In genomic region chr2:96927420-96928171, GRCh38 we compare ENCODE assay signal across 8 cellular contexts. TPM values are rescaled to one million over a fixed set of nuclear protein-coding genes. Genes with fewer than 3 reads are reported as not detected.
DNase-seq lines count a peak whose midpoint lies in the region; ATAC-seq, FAIRE-seq and TF ChIP-seq lines count a peak whose summit lies in the region.

No MANE protein-coding gene starts in this region.

- CTCF ChIA-PET in T-cell (lab: Charles Lee) = no interaction called here

- H3K27ac Mint-ChIP-seq in T-cell (peak overlapping the region; percentile 19 to 49), glutamatergic neuron (ENCODE audit: unreplicated experiment) (no peak overlapping the region)
- no peak overlapping the region for H3K27ac Mint-ChIP-seq in activated T-helper 17 cell treated with anti-CD3 and anti-CD28 coated beads, Interleukin-2, amount 50 U/mL, for 72 hours

- no peaks in the 10 kb centered on the region for H3K9me3 ChIP-seq in hepatocyte (ENCODE audit: low read depth)

- no peaks in the 10 kb centered on the region for H3K36me3 ChIP-seq in hepatocyte (replicated peaks; ENCODE audit: insufficient read depth, low read depth)

- WGBS in hepatocyte (ENCODE audit: low lambda C conversion rate, missing lambda C conversion rate) = 54% methylated on average over 24 of the region's 24 CpGs

- no peaks in the 10 kb centered on the region for H3K79me2 ChIP-seq in hepatocyte

- ATAC-seq in T-cell (replicated peaks in 1 of 4) (no peak), GM21367 (IDR thresholded peaks at IDR 0.05; ENCODE audit: unreplicated experiment) (no peak)
- ATAC-seq in activated T-helper 17 cell treated with anti-CD3 and anti-CD28 coated beads, Interleukin-2, amount 50 U/mL, for 72 hours (replicated peaks) = no peak

- DNase-seq in HTR-8/SVneo (ENCODE audit: insufficient read length, low spot score) (no peak), T-cell (no peak), hepatocyte (ENCODE audit: low spot score) (peak; percentile 52), stromal cell of bone marrow (ENCODE audit: low read depth) (peak; percentile 26), glutamatergic neuron (no peak), AML-193 (lab: John Stamatoyannopoulos, UW) (no peak)

- H3K36me3 Mint-ChIP-seq in T-cell = no peaks in the 10 kb centered on the region
- no peaks in the 10 kb centered on the region for H3K36me3 Mint-ChIP-seq in glutamatergic neuron (ENCODE audit: unreplicated experiment)
- H3K36me3 Mint-ChIP-seq in activated T-helper 17 cell treated with anti-CD3 and anti-CD28 coated beads, Interleukin-2, amount 50 U/mL, for 72 hours (ENCODE audit: low read depth) = no peaks in the 10 kb centered on the region

- no peak overlapping the region for H2AFZ ChIP-seq in hepatocyte

- H3K4me3 Mint-ChIP-seq in T-cell (no peak overlapping the region), glutamatergic neuron (ENCODE audit: unreplicated experiment) (no peak overlapping the region)
- H3K4me3 Mint-ChIP-seq in activated T-helper 17 cell treated with anti-CD3 and anti-CD28 coated beads, Interleukin-2, amount 50 U/mL, for 72 hours = no peak overlapping the region

- H3K9me2 ChIP-seq in hepatocyte (replicated peaks; ENCODE audit: insufficient read depth) = no peaks in the 10 kb centered on the region

- H3K27ac ChIP-seq in hepatocyte = peak overlapping the region; percentile 44

- peak; percentile 77 for FAIRE-seq in HTR-8/SVneo (lab: Jason Lieb, UNC)

- no peaks in the 10 kb centered on the region for H3K27me3 Mint-ChIP-seq in T-cell
- peaks cover 8% of the 10 kb centered on the region for H3K27me3 Mint-ChIP-seq in glutamatergic neuron (ENCODE audit: unreplicated experiment)
- no peaks in the 10 kb centered on the region for H3K27me3 Mint-ChIP-seq in activated T-helper 17 cell treated with anti-CD3 and anti-CD28 coated beads, Interleukin-2, amount 50 U/mL, for 72 hours

- H3K4me1 ChIP-seq in hepatocyte (ENCODE audit: insufficient read depth) = peaks cover 18% of the 10 kb centered on the region

- H3K9me3 Mint-ChIP-seq in T-cell = no peaks in the 10 kb centered on the region
- H3K9me3 Mint-ChIP-seq in glutamatergic neuron (ENCODE audit: unreplicated experiment) = peaks cover 3% of the 10 kb centered on the region
- H3K9me3 Mint-ChIP-seq in activated T-helper 17 cell treated with anti-CD3 and anti-CD28 coated beads, Interleukin-2, amount 50 U/mL, for 72 hours = no peaks in the 10 kb centered on the region

- no peak overlapping the region for H3K4me3 ChIP-seq in hepatocyte

- no peaks in the 10 kb centered on the region for H4K20me1 ChIP-seq in hepatocyte (ENCODE audit: insufficient read depth, poor library complexity, severe bottlenecking)

- H3K4me1 Mint-ChIP-seq in T-cell (peaks cover 28 to 39% (median 31%) of the 10 kb centered on the region in 3 donors), glutamatergic neuron (ENCODE audit: low read depth, unreplicated experiment) (peaks cover 3% of the 10 kb centered on the region)
- peaks cover 6% of the 10 kb centered on the region for H3K4me1 Mint-ChIP-seq in activated T-helper 17 cell treated with anti-CD3 and anti-CD28 coated beads, Interleukin-2, amount 50 U/mL, for 72 hours

- no peaks in the 10 kb centered on the region for H3K27me3 ChIP-seq in hepatocyte

- peak overlapping the region; percentile 59 for H3K4me2 ChIP-seq in hepatocyte

- TF ChIP-seq CTCF in hepatocyte (IDR thresholded peaks at IDR 0.05; ENCODE audit: poor library complexity) (peak; percentile 4), glutamatergic neuron (IDR thresholded peaks at IDR 0.05; ENCODE audit: partially characterized antibody, unreplicated experiment) (no peak)

- POLR2A ChIA-PET in T-cell (lab: Charles Lee) = no interaction called here

RNA-seq across cellular contexts. Expression of gene SEMA4C, which starts 57.7 kb away (rescaled TPM):
- total RNA-seq in T-cell (10 to 100 TPM; 36.3 to 89.0 (median 72.3) TPM), hepatocyte (30.2 and 37.5 TPM in 2 replicates), glutamatergic neuron (ENCODE audit: unreplicated experiment) (119 TPM)
- polyA plus RNA-seq in hepatocyte = 28.6 and 33.4 TPM in 2 replicates
- total RNA-seq in activated T-helper 17 cell treated with anti-CD3 and anti-CD28 coated beads, Interleukin-2, amount 50 U/mL, for 72 hours = 1 to 10 TPM; 8.3 to 9.6 TPM

RNA-seq across cellular contexts. Expression of gene FAM178B, which starts 58.8 kb away (rescaled TPM):
- total RNA-seq in T-cell = 1 to 10 TPM in 4 of 5 donors, under 1 TPM in 1; 0.86 to 1.7 (median 1.2) TPM
- not detected in 2 replicates for total RNA-seq in hepatocyte
- 1.6 and 2.6 TPM in 2 replicates for polyA plus RNA-seq in hepatocyte
- not detected for total RNA-seq in glutamatergic neuron (ENCODE audit: unreplicated experiment)
- total RNA-seq in activated T-helper 17 cell treated with anti-CD3 and anti-CD28 coated beads, Interleukin-2, amount 50 U/mL, for 72 hours = not detected

Comparison
In these comparisons a context has a peak if more than half of its experiments do, and no peak if none do; other contexts are left out.
1. DNase-seq: peak in hepatocyte (single experiment) and stromal cell of bone marrow (single experiment); none in HTR-8/SVneo (single experiment), T-cell (0 of 34), glutamatergic neuron (single experiment) and AML-193 (0 of 2).
2. H3K27ac Mint-ChIP-seq: peak in T-cell (2 of 2); none in glutamatergic neuron (single experiment) and activated T-helper 17 cell treated with anti-CD3 and anti-CD28 coated beads, Interleukin-2, amount 50 U/mL, for 72 hours (single experiment).